In the genomic region with DNA sequence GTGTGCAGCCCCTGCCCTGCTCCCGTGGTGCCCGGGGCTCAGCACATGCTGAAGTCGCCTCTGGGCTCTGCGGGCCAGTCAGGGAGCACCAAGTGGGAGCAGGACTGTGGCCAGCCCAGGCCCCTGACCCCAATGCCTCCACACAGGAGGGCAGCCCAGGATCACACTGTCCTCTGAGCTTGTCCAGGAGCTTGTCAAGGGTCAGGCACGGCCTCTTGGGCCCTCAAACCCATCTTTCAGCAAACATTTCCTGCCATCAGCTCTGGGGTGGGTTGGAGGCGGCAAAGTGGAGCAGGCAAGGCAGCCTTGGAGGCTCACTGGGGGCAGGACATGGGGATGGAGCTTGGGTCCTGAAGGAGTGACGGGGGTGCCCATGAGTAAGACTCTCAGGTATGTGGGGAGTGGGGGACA, we compare ENCODE assay signal across 15 cellular contexts. TPM values are rescaled to one million over a fixed set of nuclear protein-coding genes. Genes with fewer than 3 reads are reported as not detected.
DNase-seq lines count a peak whose midpoint lies in the region; ATAC-seq, FAIRE-seq and TF ChIP-seq lines count a peak whose summit lies in the region.
"Had no signal": no experiment of that assay in that cellular context is flagged by ENCODE, and none has a peak within 500 bp of the region (broad histone marks: within the 10 kb centered on the region; RNA-seq: fewer than 3 reads in every experiment).

No MANE protein-coding gene starts in this region.

- H3K4me3 Mint-ChIP-seq in activated CD4-positive, alpha-beta T cell treated with anti-CD3 and anti-CD28 coated beads, Interleukin-2, amount 10 ng/mL, durations not matched to agents 24 days and 14 days, result peak overlapping the region; percentile 39
- H3K4me3 Mint-ChIP-seq in activated CD4-positive, alpha-beta memory T cell treated with anti-CD3 and anti-CD28 coated beads for 36 hours, result no peak overlapping the region
- H3K4me3 Mint-ChIP-seq in stimulated activated effector memory CD8-positive, alpha-beta T cell treated with anti-CD3 and anti-CD28 coated beads, Interleukin-12 subunit alpha, Interleukin-12 subunit beta, amount 100 ng/mL, for 72 hours, result no peak overlapping the region
- H3K4me3 Mint-ChIP-seq: brain had no signal

- H4K91ac ChIP-seq in H1 (replicated peaks; ENCODE audit: insufficient read length, low read length), result peak overlapping the region; percentile 30

- no peak overlapping the region for H4K5ac ChIP-seq in H1 (ENCODE audit: insufficient read length, low read depth, low read length)

- FAIRE-seq in H1 (lab: Jason Lieb, UNC), result no peak
- FAIRE-seq: keratinocyte had no signal

- no peak overlapping the region for H3K27ac ChIP-seq in H1 (ENCODE audit: low read depth, low read length)

- peaks cover 0 to 19% (median 15%) of the 10 kb centered on the region in 4 experiments; a peak in 6 of 7 replicates for H3K4me1 ChIP-seq in H1 (replicated peaks in 1 of 4; ENCODE audit: control insufficient read depth in 3 of 4, insufficient read depth in 4 of 4, low read length in 3 of 4)

- peaks cover 4 to 8% of the 10 kb centered on the region in 2 experiments; a peak in 3 of 4 replicates for H3K9me3 ChIP-seq in H1 (ENCODE audit: insufficient read depth in 2 of 2, low read depth in 1 of 2, low read length in 1 of 2)
- H3K9me3 ChIP-seq: testis had no signal

- CTCF ChIA-PET in activated CD4-positive, alpha-beta memory T cell treated with anti-CD3 and anti-CD28 coated beads for 36 hours (lab: Charles Lee), result no interaction called here
- CTCF ChIA-PET in H1 (lab: Charles Lee; ENCODE audit: partially characterized antibody), result interaction anchor here (0.9 to 3.7 kb wide), 5 partner anchors 10 to 97 kb away, joined by 3 to 11 read pairs (median 3); a partner anchor contains a TSS

- peak overlapping the region; percentile 71; the same call in 1 of the 2 replicates for H2BK5ac ChIP-seq in H1 (ENCODE audit: low read depth, low read length)

- no peak for ATAC-seq in stimulated activated effector memory CD8-positive, alpha-beta T cell treated with anti-CD3 and anti-CD28 coated beads, Interleukin-12 subunit alpha, Interleukin-12 subunit beta, amount 100 ng/mL, for 72 hours
- ATAC-seq in GM18511 (IDR thresholded peaks at IDR 0.05; ENCODE audit: unreplicated experiment) (no peak), GM18519 (IDR thresholded peaks at IDR 0.05; ENCODE audit: low FRiP score, unreplicated experiment) (no peak)

- no peaks in the 10 kb centered on the region for H3K36me3 ChIP-seq in H1 (ENCODE audit: control insufficient read depth in 2 of 4, insufficient read depth in 4 of 4, low read length in 3 of 4)

- peak overlapping the region; percentile 48; the same call in 1 of the 2 replicates for H3K18ac ChIP-seq in H1 (ENCODE audit: extremely low read depth, low read length)

- no peak for TF ChIP-seq POLR2A in H1 (IDR thresholded peaks at IDR 0.05; ENCODE audit: control extremely low read depth in 1 of 2, low read depth in 2 of 2, low read length in 2 of 2)

- peaks cover 2% of the 10 kb centered on the region; the same call in 1 of the 2 replicates for H3K23me2 ChIP-seq in H1 (ENCODE audit: low read depth, low read length)

- no peak overlapping the region for H4K8ac ChIP-seq in H1 (ENCODE audit: extremely low read depth, insufficient read depth, low read length)

- intact Hi-C loops in activated CD4-positive, alpha-beta T cell treated with anti-CD3 and anti-CD28 coated beads, Interleukin-2, amount 10 ng/mL, durations not matched to agents 24 days and 14 days (cut with micrococcal nuclease), result no loop called here
- intact Hi-C loops in activated CD4-positive, alpha-beta memory T cell treated with anti-CD3 and anti-CD28 coated beads for 36 hours (cut with micrococcal nuclease), result no loop called here

- no peak overlapping the region for H3K56ac ChIP-seq in H1 (replicated peaks; ENCODE audit: insufficient read length, low read depth, low read length)

- TF ChIP-seq RAD21 in H1 (IDR thresholded peaks at IDR 0.05 in 1 of 2, conservative IDR thresholded peaks at IDR 0.05 in 1 of 2; ENCODE audit: low read depth in 2 of 2, low read length in 2 of 2), result no peak

- H3K27me3 Mint-ChIP-seq in activated CD4-positive, alpha-beta T cell treated with anti-CD3 and anti-CD28 coated beads, Interleukin-2, amount 10 ng/mL, durations not matched to agents 24 days and 14 days, result peaks cover 1% of the 10 kb centered on the region
- H3K27me3 Mint-ChIP-seq in activated CD4-positive, alpha-beta memory T cell treated with anti-CD3 and anti-CD28 coated beads for 36 hours, result peaks cover 2% of the 10 kb centered on the region

- no peak overlapping the region for H3K4me3 ChIP-seq in H1 (ENCODE audit: extremely low read depth in 1 of 4, insufficient read depth in 2 of 4, low read depth in 3 of 4, low read length in 4 of 4)
- H3K4me3 ChIP-seq: testis had no signal

- H4K20me1 ChIP-seq in H1 (replicated peaks in 1 of 2; ENCODE audit: control insufficient read depth in 1 of 2, insufficient read depth in 2 of 2, low read length in 2 of 2), result no peaks in the 10 kb centered on the region

- H2BK12ac ChIP-seq in H1 (ENCODE audit: low read depth, low read length), result peak overlapping the region; percentile 94; the same call in 1 of the 2 replicates

- H2BK120ac ChIP-seq in H1 (replicated peaks; ENCODE audit: low read depth, low read length), result no peak overlapping the region

- H3K4me2 ChIP-seq in H1 (ENCODE audit: insufficient read depth in 1 of 2, low read depth in 2 of 2, low read length in 2 of 2), result no peak overlapping the region; a peak in 1 of 4 replicates

- WGBS in H1 (ENCODE audit: extremely low coverage in 1 of 2, insufficient coverage in 1 of 2, insufficient read length in 1 of 2, insufficient replicate concordance in 2 of 2, low coverage in 1 of 2, low lambda C conversion rate in 2 of 2, missing lambda C conversion rate in 1 of 2), 2 experiments, result 84% methylated on average over 7 of the region's 7 CpGs; no CpG with 5 or more reads in 1 of the 2 experiments

- H3K79me2 ChIP-seq in H1 (ENCODE audit: control insufficient read depth in 1 of 2, insufficient read depth in 2 of 2, low read length in 2 of 2), result no peaks in the 10 kb centered on the region

- POLR2A ChIA-PET in activated CD4-positive, alpha-beta memory T cell treated with anti-CD3 and anti-CD28 coated beads for 36 hours (lab: Charles Lee), result no interaction called here
- POLR2A ChIA-PET in H1 (lab: Charles Lee; ENCODE audit: partially characterized antibody), result interaction anchor here (1.5 to 2.4 kb wide), 2 partner anchors 9 to 26 kb away, joined by 4 to 9 read pairs; no protein-coding TSS in a partner anchor

- H2AFZ ChIP-seq in H1 (ENCODE audit: low read length), result no peak overlapping the region

- H3K79me1 ChIP-seq in H1 (ENCODE audit: low read depth, low read length), result no peaks in the 10 kb centered on the region

- no peak overlapping the region for H3K4ac ChIP-seq in H1 (replicated peaks; ENCODE audit: insufficient read length, low read depth, low read length)

- peak overlapping the region; percentile 53; the same call in 1 of the 2 replicates for H2AK5ac ChIP-seq in H1 (ENCODE audit: low read depth, low read length)

- H3K27me3 ChIP-seq in H1 (replicated peaks in 1 of 4; ENCODE audit: control insufficient read depth in 3 of 4, extremely low read depth in 1 of 4, insufficient read depth in 3 of 4, low read length in 3 of 4), result no peaks in the 10 kb centered on the region
- H3K27me3 ChIP-seq: testis had no signal

- no peak for TF ChIP-seq CTCF in H1 (IDR thresholded peaks at IDR 0.05; ENCODE audit: control extremely low read depth in 1 of 3, insufficient read depth in 1 of 3, low read depth in 1 of 3, low read length in 3 of 3)

- no peak for DNase-seq in activated CD4-positive, alpha-beta T cell treated with anti-CD3 and anti-CD28 coated beads, Interleukin-2, amount 10 ng/mL, durations not matched to agents 24 days and 14 days
- no peak for DNase-seq in activated CD4-positive, alpha-beta T cell treated with anti-CD3 and anti-CD28 coated beads, Interleukin-2, amount 50 U/mL, for 48 hours
- DNase-seq in activated CD4-positive, alpha-beta memory T cell treated with anti-CD3 and anti-CD28 coated beads for 36 hours, result peak; percentile 8
- DNase-seq in H1 (ENCODE audit: low read depth in 1 of 2, low spot score in 2 of 2), result no peak
- peak in 1 of 2 donors; percentile 45 for DNase-seq in stimulated activated effector memory CD8-positive, alpha-beta T cell treated with anti-CD3 and anti-CD28 coated beads, Interleukin-12 subunit alpha, Interleukin-12 subunit beta, amount 100 ng/mL, for 72 hours (ENCODE audit: low spot score in 2 of 2)
- no peak for DNase-seq in NCI-H524 treated with DMSO at 0.1 percent for 48 hours (lab: John Stamatoyannopoulos, UW)
- DNase-seq: DMS 273 treated with DMSO at 0.1 percent for 48 hours, naive B cell, NCI-H1417 treated with DMSO at 0.1 percent for 48 hours, PC-3, testis had no signal

- peak overlapping the region; percentile 95; the same call in 1 of the 2 replicates for H2BK20ac ChIP-seq in H1 (ENCODE audit: low read length)

- peaks cover 14% of the 10 kb centered on the region for H3K9me3 Mint-ChIP-seq in activated CD4-positive, alpha-beta T cell treated with anti-CD3 and anti-CD28 coated beads, Interleukin-2, amount 10 ng/mL, durations not matched to agents 24 days and 14 days
- H3K9me3 Mint-ChIP-seq in activated CD4-positive, alpha-beta memory T cell treated with anti-CD3 and anti-CD28 coated beads for 36 hours, result peaks cover 26% of the 10 kb centered on the region
- peaks cover 12% of the 10 kb centered on the region for H3K9me3 Mint-ChIP-seq in stimulated activated effector memory CD8-positive, alpha-beta T cell treated with anti-CD3 and anti-CD28 coated beads, Interleukin-12 subunit alpha, Interleukin-12 subunit beta, amount 100 ng/mL, for 72 hours

- H3K9ac ChIP-seq in H1 (replicated peaks in 1 of 4; ENCODE audit: extremely low read depth in 1 of 4, low read depth in 3 of 4, low read length in 3 of 4), result no peak overlapping the region

- H3K4me1 Mint-ChIP-seq in activated CD4-positive, alpha-beta T cell treated with anti-CD3 and anti-CD28 coated beads, Interleukin-2, amount 10 ng/mL, durations not matched to agents 24 days and 14 days, result peaks cover 15% of the 10 kb centered on the region
- H3K4me1 Mint-ChIP-seq in activated CD4-positive, alpha-beta memory T cell treated with anti-CD3 and anti-CD28 coated beads for 36 hours (ENCODE audit: low read depth), result peaks cover 10% of the 10 kb centered on the region
- peaks cover 10% of the 10 kb centered on the region for H3K4me1 Mint-ChIP-seq in stimulated activated effector memory CD8-positive, alpha-beta T cell treated with anti-CD3 and anti-CD28 coated beads, Interleukin-12 subunit alpha, Interleukin-12 subunit beta, amount 100 ng/mL, for 72 hours

- H3K14ac ChIP-seq in H1 (ENCODE audit: insufficient read length), result no peak overlapping the region

- peaks cover 5% of the 10 kb centered on the region for H3K36me3 Mint-ChIP-seq in activated CD4-positive, alpha-beta T cell treated with anti-CD3 and anti-CD28 coated beads, Interleukin-2, amount 10 ng/mL, durations not matched to agents 24 days and 14 days (ENCODE audit: low read depth)
- H3K36me3 Mint-ChIP-seq in activated CD4-positive, alpha-beta memory T cell treated with anti-CD3 and anti-CD28 coated beads for 36 hours, result peaks cover 2% of the 10 kb centered on the region
- H3K36me3 Mint-ChIP-seq in stimulated activated effector memory CD8-positive, alpha-beta T cell treated with anti-CD3 and anti-CD28 coated beads, Interleukin-12 subunit alpha, Interleukin-12 subunit beta, amount 100 ng/mL, for 72 hours, result no peaks in the 10 kb centered on the region

- H3K27ac Mint-ChIP-seq in activated CD4-positive, alpha-beta T cell treated with anti-CD3 and anti-CD28 coated beads, Interleukin-2, amount 10 ng/mL, durations not matched to agents 24 days and 14 days, result peak overlapping the region; percentile 66
- no peak overlapping the region for H3K27ac Mint-ChIP-seq in activated CD4-positive, alpha-beta memory T cell treated with anti-CD3 and anti-CD28 coated beads for 36 hours
- H3K27ac Mint-ChIP-seq in stimulated activated effector memory CD8-positive, alpha-beta T cell treated with anti-CD3 and anti-CD28 coated beads, Interleukin-12 subunit alpha, Interleukin-12 subunit beta, amount 100 ng/mL, for 72 hours, result peak overlapping the region; percentile 85
- H3K27ac Mint-ChIP-seq: naive B cell had no signal

- no peak overlapping the region for H3K23ac ChIP-seq in H1 (ENCODE audit: insufficient read length)

- no peak for TF ChIP-seq EP300 in H1 (IDR thresholded peaks at IDR 0.05; ENCODE audit: borderline replicate concordance in 1 of 2, low read depth in 2 of 2, low read length in 2 of 2)

- peak overlapping the region; percentile 95; the same call in 1 of the 2 replicates for H2BK15ac ChIP-seq in H1 (ENCODE audit: low read length)

RNA-seq across cellular contexts. Expression of a gene that starts 10.3 kb away (rescaled TPM):
- total RNA-seq in activated CD4-positive, alpha-beta T cell treated with anti-CD3 and anti-CD28 coated beads, Interleukin-2, amount 10 ng/mL, durations not matched to agents 24 days and 14 days, result 1.3 and 1.9 TPM in 2 replicates
- total RNA-seq in activated CD4-positive, alpha-beta memory T cell treated with anti-CD3 and anti-CD28 coated beads for 36 hours, result 1 to 10 TPM; 2.6 to 3.8 TPM
- total RNA-seq in H1 (2021; fragmentation: NEBNext Ultra II Directional; extraction: Animal tissue kit (Norgen Biotek cat#: 25700)), result 1.9 and 2.4 TPM in 2 replicates
- polyA plus RNA-seq in H1 (2011; rRNA removed), result 1.9 and 2.6 TPM in 2 replicates
- polyA plus RNA-seq in H1 (2011; cell fraction: cytosol; rRNA removed), result 1.7 TPM
- polyA plus RNA-seq in H1 (2011; cell fraction: nucleus; rRNA removed), result 8.2 TPM
- polyA plus RNA-seq in H1 (2012, experiment 1 of 2), result 1.1 to 1.8 TPM (median 1.6 TPM) in 4 replicates
- 0.67 TPM for polyA plus RNA-seq in H1 (2012, experiment 2 of 2)
- polyA plus RNA-seq in H1 (2013, experiment 1 of 2), result 0.95 TPM
- polyA plus RNA-seq in H1 (2013, experiment 2 of 2), result 1.0 TPM
- 3.0 and 3.2 TPM in 2 replicates for polyA minus RNA-seq in H1 (2011; rRNA and poly(A)+ RNA removed)
- polyA minus RNA-seq in H1 (2011; cell fraction: cytosol; rRNA and poly(A)+ RNA removed), result 5.0 TPM
- polyA minus RNA-seq in H1 (2011; cell fraction: nucleus; rRNA and poly(A)+ RNA removed), result 11.6 TPM
